In genomic region chr12:64633186-64633939, GRCh38 we compare ENCODE assay signal across 11 cellular contexts. TPM values are rescaled to one million over a fixed set of nuclear protein-coding genes. Genes with fewer than 3 reads are reported as not detected.
DNase-seq lines count a peak whose midpoint lies in the region; ATAC-seq and TF ChIP-seq lines count a peak whose summit lies in the region.
"Had no signal": no experiment of that assay in that cellular context is flagged by ENCODE, and none has a peak within 500 bp of the region (broad histone marks: within the 10 kb centered on the region; RNA-seq: fewer than 3 reads in every experiment).

No MANE protein-coding gene starts in this region.

- H3K4me1 ChIP-seq in Caco-2 (peaks cover 47% of the 10 kb centered on the region), adrenal gland (replicated peaks in 1 of 2) (peaks cover 10 to 26% of the 10 kb centered on the region in 2 donors), body of pancreas (peaks cover 42% of the 10 kb centered on the region), GM23248 (ENCODE audit: insufficient read depth) (peaks cover 7% of the 10 kb centered on the region)
- H3K4me1 ChIP-seq: testis had no signal

- no peak overlapping the region for H3K4me3 ChIP-seq in Caco-2 (ENCODE audit: low read depth, low read length)
- H3K4me3 ChIP-seq in adrenal gland = no peak overlapping the region
- H3K4me3 ChIP-seq in body of pancreas = no peak overlapping the region
- no peak overlapping the region for H3K4me3 ChIP-seq in GM23248
- H3K4me3 ChIP-seq: testis had no signal

- POLR2A ChIA-PET in Caco-2 (lab: Charles Lee) = no interaction called here

- no TSS peak for BruUV-seq in Caco-2 (replicated peaks; lab: Mats Ljungman, UMichigan)

- H3K4me3 Mint-ChIP-seq in Caco-2 (ENCODE audit: unreplicated experiment) (no peak overlapping the region), osteocyte (ENCODE audit: unreplicated experiment) (no peak overlapping the region)
- no peak overlapping the region for H3K4me3 Mint-ChIP-seq in stimulated activated naive CD8-positive, alpha-beta T cell treated with anti-CD3 and anti-CD28 coated beads, Interleukin-15, amount 100 ng/mL, for 72 hours

- no peaks in the 10 kb centered on the region for H3K27me3 Mint-ChIP-seq in Caco-2 (ENCODE audit: insufficient read depth, unreplicated experiment)
- H3K27me3 Mint-ChIP-seq in osteocyte (ENCODE audit: unreplicated experiment) = no peaks in the 10 kb centered on the region
- H3K27me3 Mint-ChIP-seq in stimulated activated naive CD8-positive, alpha-beta T cell treated with anti-CD3 and anti-CD28 coated beads, Interleukin-15, amount 100 ng/mL, for 72 hours = no peaks in the 10 kb centered on the region

- H3K36me3 Mint-ChIP-seq in Caco-2 (ENCODE audit: insufficient read depth, unreplicated experiment) (peaks cover 11% of the 10 kb centered on the region), osteocyte (ENCODE audit: unreplicated experiment) (peaks cover 23% of the 10 kb centered on the region)

- H3K9me3 Mint-ChIP-seq in Caco-2 (ENCODE audit: unreplicated experiment) (peaks cover 17% of the 10 kb centered on the region), osteocyte (ENCODE audit: unreplicated experiment) (no peaks in the 10 kb centered on the region)
- H3K9me3 Mint-ChIP-seq in stimulated activated naive CD8-positive, alpha-beta T cell treated with anti-CD3 and anti-CD28 coated beads, Interleukin-15, amount 100 ng/mL, for 72 hours = peaks cover 11 to 21% of the 10 kb centered on the region in 2 donors

- H3K4me1 Mint-ChIP-seq in Caco-2 (ENCODE audit: low read depth, unreplicated experiment) = peaks cover 46% of the 10 kb centered on the region
- peaks cover 19% of the 10 kb centered on the region for H3K4me1 Mint-ChIP-seq in osteocyte (ENCODE audit: unreplicated experiment)
- H3K4me1 Mint-ChIP-seq in stimulated activated naive CD8-positive, alpha-beta T cell treated with anti-CD3 and anti-CD28 coated beads, Interleukin-15, amount 100 ng/mL, for 72 hours = peaks cover 59% of the 10 kb centered on the region

- H4K20me1 ChIP-seq in GM23248 (ENCODE audit: insufficient read depth) = no peaks in the 10 kb centered on the region

- H3K27ac ChIP-seq in adrenal gland (peak overlapping the region in 3 of 5 donors; percentile 9 to 75 (median 52)), body of pancreas (peak overlapping the region in 2 of 4 donors; percentile 35 to 51), GM23248 (no peak overlapping the region)
- H3K27ac ChIP-seq: testis, WERI-Rb-1 had no signal

- H3K27me3 ChIP-seq in Caco-2 (replicated peaks; ENCODE audit: control insufficient read depth, insufficient read depth, low read length) (no peaks in the 10 kb centered on the region), adrenal gland (no peaks in the 10 kb centered on the region), body of pancreas (no peaks in the 10 kb centered on the region), GM23248 (replicated peaks; ENCODE audit: insufficient read depth) (no peaks in the 10 kb centered on the region)
- H3K27me3 ChIP-seq: testis had no signal

- no peak for TF ChIP-seq CTCF in Caco-2 (IDR thresholded peaks at IDR 0.05; ENCODE audit: insufficient read depth in 1 of 2, low read depth in 1 of 2, low read length in 1 of 2, severe bottlenecking in 1 of 2, unreplicated experiment in 1 of 2)
- no peak for TF ChIP-seq CTCF in adrenal gland (IDR thresholded peaks at IDR 0.05)
- TF ChIP-seq CTCF in osteocyte (IDR thresholded peaks at IDR 0.05) = no peak
- TF ChIP-seq CTCF in body of pancreas (IDR thresholded peaks at IDR 0.05) = no peak

- peaks cover 16% of the 10 kb centered on the region for H3K79me2 ChIP-seq in GM23248 (ENCODE audit: insufficient read depth)

- DNase-seq in Caco-2 (no peak), NCI-H2029 (lab: John Stamatoyannopoulos, UW) (peak; percentile 77), adrenal gland (no peak), osteocyte (ENCODE audit: extremely low spot score, unreplicated experiment) (no peak), body of pancreas (no peak), GM23248 (no peak)
- no peak for DNase-seq in stimulated activated naive CD8-positive, alpha-beta T cell treated with anti-CD3 and anti-CD28 coated beads, Interleukin-15, amount 100 ng/mL, for 72 hours
- DNase-seq: DMS79, NCI-H526, testis, WERI-Rb-1 had no signal

- intact Hi-C loops in Caco-2 (cut with micrococcal nuclease; ENCODE audit: unreplicated experiment) (no loop called here), adrenal gland (cut with DNase I) (no loop called here), body of pancreas (cut with DNase I) (no loop called here)

- H3K9me3 ChIP-seq in Caco-2 (no peaks in the 10 kb centered on the region), adrenal gland (replicated peaks in 1 of 3) (no peaks in the 10 kb centered on the region), body of pancreas (no peaks in the 10 kb centered on the region), GM23248 (ENCODE audit: low read depth) (no peaks in the 10 kb centered on the region)
- H3K9me3 ChIP-seq: testis had no signal

- no peaks in the 10 kb centered on the region for H3K9me2 ChIP-seq in GM23248 (ENCODE audit: insufficient read depth)

- H3F3A ChIP-seq in GM23248 (ENCODE audit: insufficient read depth) = 0 out of 2 replicates have a peak, but pooled peaks cover 2% of the 10 kb centered on the region

- H3K36me3 ChIP-seq in Caco-2 (ENCODE audit: control insufficient read depth, insufficient read depth, low read length) (0 out of 2 replicates have a peak, but pooled peaks cover 1% of the 10 kb centered on the region), adrenal gland (replicated peaks in 1 of 2) (no peaks in the 10 kb centered on the region), body of pancreas (replicated peaks in 1 of 2; ENCODE audit: insufficient read depth in 1 of 2, low read depth in 2 of 2) (no peaks in the 10 kb centered on the region), GM23248 (ENCODE audit: low read depth) (no peaks in the 10 kb centered on the region)
- H3K36me3 ChIP-seq: WERI-Rb-1 had no signal

- CTCF ChIA-PET in Caco-2 (lab: Charles Lee) = interaction anchor here (0.6 kb wide), 1 partner anchor 19 kb away, joined by 6 read pairs; no protein-coding TSS in a partner anchor

- H3K9ac ChIP-seq in GM23248 = no peak overlapping the region

- 67 to 74% (median 68%) methylated on average over 5 of the region's 5 CpGs for WGBS in adrenal gland, 4 donors
- WGBS in body of pancreas, 2 donors = 88 to 95% methylated on average over 5 of the region's 5 CpGs
- whole genome bisulfite sequencing in GM23248 (ENCODE audit: low coverage in 1 of 2, low lambda C conversion rate in 2 of 2, missing lambda C conversion rate in 2 of 2), 2 experiments = 92 to 95% methylated on average over 5 of the region's 5 CpGs

- in situ Hi-C loops in GM23248 (cut with MboI) = no loop called here

- H2AFZ ChIP-seq in GM23248 = no peak overlapping the region

- H3K27ac Mint-ChIP-seq in Caco-2 (ENCODE audit: unreplicated experiment) (peak overlapping the region; percentile 46), osteocyte (ENCODE audit: unreplicated experiment) (peak overlapping the region; percentile 5)
- no peak overlapping the region for H3K27ac Mint-ChIP-seq in stimulated activated naive CD8-positive, alpha-beta T cell treated with anti-CD3 and anti-CD28 coated beads, Interleukin-15, amount 100 ng/mL, for 72 hours

- no peak for ATAC-seq in stimulated activated naive CD8-positive, alpha-beta T cell treated with anti-CD3 and anti-CD28 coated beads, Interleukin-15, amount 100 ng/mL, for 72 hours
- no peak for ATAC-seq in body of pancreas

- H3K4me2 ChIP-seq in GM23248 (ENCODE audit: unreplicated experiment) = no peak overlapping the region

- TF ChIP-seq POLR2A in adrenal gland (IDR thresholded peaks at IDR 0.05) (no peak), body of pancreas (IDR thresholded peaks at IDR 0.05) (no peak)

RNA-seq across cellular contexts. Expression of gene RASSF3, which starts 23.1 kb away (rescaled TPM):
- 22.6 and 25.7 TPM in 2 replicates for total RNA-seq in Caco-2 (2022)
- total RNA-seq in adrenal gland = 10 to 100 TPM; 34.9 to 75.8 (median 52.0) TPM
- 10 to 100 TPM; 21.7 to 40.1 (median 23.7) TPM for polyA plus RNA-seq in adrenal gland
- 27.0 and 29.0 TPM in 2 replicates for total RNA-seq in osteocyte
- 10 to 100 TPM; 13.5 to 21.3 TPM for total RNA-seq in body of pancreas
- total RNA-seq in GM23248 (2014; rRNA removed; shearing (Covaris generic)) = 4.9 and 12.0 TPM in 2 replicates
- polyA plus RNA-seq in GM23248 (2016; fragmentation: Nextera tagmentation; extraction: Ambion mirVana) = 1.5 and 1.9 TPM in 2 replicates

Comparison
In these comparisons a context has a peak if more than half of its experiments do, and no peak if none do; other contexts are left out.
1. H3K27ac Mint-ChIP-seq: peak in Caco-2 (single experiment) and osteocyte (single experiment); none in stimulated activated naive CD8-positive, alpha-beta T cell treated with anti-CD3 and anti-CD28 coated beads, Interleukin-15, amount 100 ng/mL, for 72 hours (0 of 2).